Comparison of ENCODE assay signal across 2 cellular contexts in genomic region chr15:88331291-88331690, GRCh38.
TF ChIP-seq lines count a peak whose summit lies in the region.

No MANE protein-coding gene starts in this region.

TF ChIP-seq in HepG2, 621 proteins besides CTCF, POLR2A, EP300 and RAD21 (continued from another document):
- TF ChIP-seq ZNF574 (CRISPR knock-in tag; IDR thresholded peaks at IDR 0.05) (peak; percentile 94), MAFK (conservative IDR thresholded peaks at IDR 0.05 in 1 of 2, IDR thresholded peaks at IDR 0.05 in 1 of 2; ENCODE audit: low read length in 2 of 2) (peak; percentile 81; a peak in 3 of 4 replicates), NFIC (IDR thresholded peaks at IDR 0.05; ENCODE audit: low read length) (no peak)

TF ChIP-seq in GM12878, 131 proteins besides CTCF, POLR2A, EP300 and RAD21 (continued from another document):
- no peak for TF ChIP-seq ZNF687 (IDR thresholded peaks at IDR 0.05)
- TF ChIP-seq HDAC6 (IDR thresholded peaks at IDR 0.05; ENCODE audit: unreplicated experiment): no peak
- no peak for TF ChIP-seq ASH2L (IDR thresholded peaks at IDR 0.05; ENCODE audit: borderline replicate concordance, low read depth)
- no peak for TF ChIP-seq SMC3 (IDR thresholded peaks at IDR 0.05; ENCODE audit: borderline replicate concordance, low read length)
- TF ChIP-seq CREB1 (IDR thresholded peaks at IDR 0.05; ENCODE audit: low read depth): no peak
- TF ChIP-seq SMAD5 (IDR thresholded peaks at IDR 0.05; ENCODE audit: low read depth): no peak
- no peak for TF ChIP-seq CUX1 (IDR thresholded peaks at IDR 0.05; ENCODE audit: insufficient replicate concordance, low read depth, low read length)
- no peak for TF ChIP-seq E2F8 (IDR thresholded peaks at IDR 0.05; ENCODE audit: low read depth, partially characterized antibody)
- TF ChIP-seq HDGF (IDR thresholded peaks at IDR 0.05): no peak
- no peak for TF ChIP-seq POLR2AphosphoS5 (IDR thresholded peaks at IDR 0.05; ENCODE audit: low read length)
- TF ChIP-seq TCF3 (IDR thresholded peaks at IDR 0.05; ENCODE audit: borderline replicate concordance, insufficient read depth, low read depth, low read length): no peak
- TF ChIP-seq NBN (IDR thresholded peaks at IDR 0.05): no peak
- no peak for TF ChIP-seq RCOR1 (conservative IDR thresholded peaks at IDR 0.05; ENCODE audit: low read depth, low read length)
